Comparison of ENCODE assay signal across 8 cellular contexts in the genomic region with DNA sequence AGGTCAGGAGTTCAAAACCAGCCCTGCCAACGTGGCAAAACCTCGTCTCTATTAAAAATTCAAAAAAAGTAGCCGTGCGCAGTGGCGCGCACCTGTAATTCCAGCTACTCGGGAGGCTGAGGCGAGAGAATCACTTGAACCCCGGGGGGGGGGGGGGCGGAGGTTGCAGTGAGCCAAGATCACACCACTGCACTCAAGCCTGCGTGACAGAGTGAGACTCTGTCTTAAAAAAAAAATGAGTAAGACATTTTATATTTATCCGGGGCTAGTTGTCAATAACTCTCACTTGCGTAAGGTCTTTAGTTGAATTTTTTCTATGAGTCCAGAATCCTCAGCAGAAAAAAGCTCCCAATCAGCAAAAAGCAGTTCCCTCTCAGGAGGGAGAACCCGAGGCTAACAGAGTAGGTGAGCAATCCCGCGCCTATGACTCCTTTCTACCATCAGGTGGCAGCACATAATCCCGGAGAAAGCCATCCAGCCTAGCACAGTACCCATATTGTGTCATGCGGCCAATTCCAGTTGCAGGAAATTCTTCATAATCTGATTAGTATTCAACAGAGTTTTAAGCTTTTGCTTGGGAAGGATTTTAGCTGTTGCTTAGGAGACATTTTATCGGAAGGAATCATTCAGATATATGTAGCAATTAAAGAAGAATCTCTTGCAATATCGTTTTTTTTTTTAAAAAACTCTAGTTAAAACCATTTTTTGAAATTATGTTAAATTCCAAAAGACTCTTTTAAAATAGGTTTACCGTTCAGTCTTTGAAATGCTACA.
A peak's percentile ranks its signal among the peaks of the same experiment; 100 is the strongest.
DNase-seq lines count a peak whose midpoint lies in the region; ATAC-seq lines count a peak whose summit lies in the region.

No MANE protein-coding gene starts in this region.

- peaks cover 3% of the 10 kb centered on the region for H3K36me3 Mint-ChIP-seq in central memory CD8-positive, alpha-beta T cell (ENCODE audit: insufficient read depth)

- peaks cover 33% of the 10 kb centered on the region for H3K27me3 Mint-ChIP-seq in central memory CD8-positive, alpha-beta T cell

- no peak overlapping the region for H3K27ac Mint-ChIP-seq in central memory CD8-positive, alpha-beta T cell (ENCODE audit: low read depth)

- no peaks in the 10 kb centered on the region for H3K9me3 Mint-ChIP-seq in central memory CD8-positive, alpha-beta T cell

- DNase-seq in C1 segment of cervical spinal cord (lab: John Stamatoyannopoulos, UW) (peak in 12 of 14 donors; percentile 10 to 62 (median 44)), NCI-H2227 treated with DMSO at 0.1 percent for 48 hours (lab: John Stamatoyannopoulos, UW) (peak; percentile 95), kidney tubule cell (ENCODE audit: low spot score) (peak; percentile 79)
- DNase-seq in activated CD4-positive, CD25-positive, alpha-beta regulatory T cell treated with anti-CD3 and anti-CD28 coated beads, Interleukin-2, amount 50 U/mL, for 16 hours (ENCODE audit: low read depth, low spot score), result peak; percentile 14
- peak; percentile 23 to 28 for DNase-seq in central memory CD8-positive, alpha-beta T cell (ENCODE audit: low spot score in 2 of 2)
- peak; percentile 50 for DNase-seq in stimulated activated CD4-positive, alpha-beta T cell treated with anti-CD3 and anti-CD28 coated beads, Interleukin-4, amount 100 ng/mL, for 1 hour

- H3K4me3 Mint-ChIP-seq in central memory CD8-positive, alpha-beta T cell, result no peak overlapping the region

- peak; percentile 99 for ATAC-seq in GM19043 (IDR thresholded peaks at IDR 0.05; ENCODE audit: low read depth, unreplicated experiment)
- peak; percentile 98 for ATAC-seq in HG03175 (IDR thresholded peaks at IDR 0.05; ENCODE audit: unreplicated experiment)
- peak; percentile 87 for ATAC-seq in central memory CD8-positive, alpha-beta T cell (replicated peaks; ENCODE audit: extremely low read depth, poor library complexity, severe bottlenecking)

- H3K4me1 Mint-ChIP-seq in central memory CD8-positive, alpha-beta T cell, result no peaks in the 10 kb centered on the region

Comparison
In these comparisons a context has a peak if more than half of its experiments do, and no peak if none do; other contexts are left out.
1. Peak in every context shown above with its lines: DNase-seq and ATAC-seq.
2. DNase-seq: peak in every context shown above with its lines; median percentile 95 in NCI-H2227 treated with DMSO at 0.1 percent for 48 hours; 79 in kidney tubule cell; 50 in stimulated activated CD4-positive, alpha-beta T cell treated with anti-CD3 and anti-CD28 coated beads, Interleukin-4, amount 100 ng/mL, for 1 hour; 44 in C1 segment of cervical spinal cord; 26 in central memory CD8-positive, alpha-beta T cell; 14 in activated CD4-positive, CD25-positive, alpha-beta regulatory T cell treated with anti-CD3 and anti-CD28 coated beads, Interleukin-2, amount 50 U/mL, for 16 hours.